ENCODE assay signal across 17 cellular contexts in genomic region chr7:139054101-139054500, GRCh38. TPM values are rescaled to one million over a fixed set of nuclear protein-coding genes. Genes with fewer than 3 reads are reported as not detected.
DNase-seq lines count a peak whose midpoint lies in the region; ATAC-seq and TF ChIP-seq lines count a peak whose summit lies in the region.
"Had no signal": no experiment of that assay in that cellular context is flagged by ENCODE, and none has a peak within 500 bp of the region (broad histone marks: within the 10 kb centered on the region; RNA-seq: fewer than 3 reads in every experiment).

No MANE protein-coding gene starts in this region.

- no peaks in the 10 kb centered on the region for H3K27me3 Mint-ChIP-seq in activated CD8-positive, alpha-beta T cell treated with anti-CD3 and anti-CD28 coated beads for 36 hours
- H3K27me3 Mint-ChIP-seq in activated CD8-positive, alpha-beta T cell treated with anti-CD3 and anti-CD28 coated beads, Interleukin-2, amount 10 ng/mL, durations not matched to agents 7 days and 5 days (ENCODE audit: low read depth), result no peaks in the 10 kb centered on the region
- H3K27me3 Mint-ChIP-seq in activated naive CD8-positive, alpha-beta T cell, result no peaks in the 10 kb centered on the region
- no peaks in the 10 kb centered on the region for H3K27me3 Mint-ChIP-seq in naive thymus-derived CD8-positive, alpha-beta T cell

- H3K9me3 Mint-ChIP-seq in activated CD8-positive, alpha-beta T cell treated with anti-CD3 and anti-CD28 coated beads for 36 hours, result no peaks in the 10 kb centered on the region
- no peaks in the 10 kb centered on the region for H3K9me3 Mint-ChIP-seq in activated CD8-positive, alpha-beta T cell treated with anti-CD3 and anti-CD28 coated beads, Interleukin-2, amount 10 ng/mL, durations not matched to agents 7 days and 5 days (ENCODE audit: insufficient read depth)
- H3K9me3 Mint-ChIP-seq in activated naive CD8-positive, alpha-beta T cell (ENCODE audit: low read depth), result no peaks in the 10 kb centered on the region
- H3K9me3 Mint-ChIP-seq in naive thymus-derived CD8-positive, alpha-beta T cell, result no peaks in the 10 kb centered on the region
- H3K9me3 Mint-ChIP-seq: nephron had no signal

- H3K36me3 Mint-ChIP-seq in activated CD8-positive, alpha-beta T cell treated with anti-CD3 and anti-CD28 coated beads for 36 hours (ENCODE audit: low read depth), result peaks cover 70% of the 10 kb centered on the region
- H3K36me3 Mint-ChIP-seq in activated CD8-positive, alpha-beta T cell treated with anti-CD3 and anti-CD28 coated beads, Interleukin-2, amount 10 ng/mL, durations not matched to agents 7 days and 5 days (ENCODE audit: low read depth), result peaks cover 84% of the 10 kb centered on the region
- peaks cover 10% of the 10 kb centered on the region for H3K36me3 Mint-ChIP-seq in activated naive CD8-positive, alpha-beta T cell
- H3K36me3 Mint-ChIP-seq in naive thymus-derived CD8-positive, alpha-beta T cell, result peaks cover 7 to 93% (median 25%) of the 10 kb centered on the region in 3 donors

- ATAC-seq in activated CD8-positive, alpha-beta T cell treated with anti-CD3 and anti-CD28 coated beads for 36 hours, result no peak
- no peak for ATAC-seq in activated CD8-positive, alpha-beta T cell treated with anti-CD3 and anti-CD28 coated beads, Interleukin-2, amount 10 ng/mL, durations not matched to agents 7 days and 5 days
- ATAC-seq in naive thymus-derived CD8-positive, alpha-beta T cell, result no peak
- ATAC-seq: gastrocnemius medialis had no signal

- DNase-seq in activated CD8-positive, alpha-beta T cell treated with anti-CD3 and anti-CD28 coated beads for 36 hours, result no peak
- no peak for DNase-seq in activated CD8-positive, alpha-beta T cell treated with anti-CD3 and anti-CD28 coated beads, Interleukin-2, amount 10 ng/mL, durations not matched to agents 7 days and 5 days
- DNase-seq in MV-4-11 (lab: John Stamatoyannopoulos, UW) (peak; percentile 16), AG08396 (ENCODE audit: low spot score) (no peak), DMS79 (lab: John Stamatoyannopoulos, UW) (no peak)
- no peak for DNase-seq in naive thymus-derived CD8-positive, alpha-beta T cell
- DNase-seq in stimulated activated CD4-positive, alpha-beta T cell treated with anti-CD3 and anti-CD28 coated beads, Interleukin-4, amount 100 ng/mL, for 4 hours, result no peak
- DNase-seq: activated CD4-positive, alpha-beta T cell treated with anti-CD3 and anti-CD28 coated beads for 1 hour; COR-L47; gastrocnemius medialis; GF-D8; NCI-H1092 treated with DMSO at 0.1 percent for 48 hours; NCI-H774; substantia nigra; SW 1271 had no signal

- intact Hi-C loops in activated CD8-positive, alpha-beta T cell treated with anti-CD3 and anti-CD28 coated beads for 36 hours (cut with micrococcal nuclease), result no loop called here

- H3K4me1 Mint-ChIP-seq in activated CD8-positive, alpha-beta T cell treated with anti-CD3 and anti-CD28 coated beads for 36 hours (ENCODE audit: low read depth), result peaks cover 29% of the 10 kb centered on the region
- H3K4me1 Mint-ChIP-seq in activated CD8-positive, alpha-beta T cell treated with anti-CD3 and anti-CD28 coated beads, Interleukin-2, amount 10 ng/mL, durations not matched to agents 7 days and 5 days (ENCODE audit: low read depth), result peaks cover 35% of the 10 kb centered on the region
- peaks cover 38% of the 10 kb centered on the region for H3K4me1 Mint-ChIP-seq in activated naive CD8-positive, alpha-beta T cell (ENCODE audit: low read depth)
- H3K4me1 Mint-ChIP-seq in naive thymus-derived CD8-positive, alpha-beta T cell, result peaks cover 3 to 29% (median 17%) of the 10 kb centered on the region in 4 donors

- H3K27ac Mint-ChIP-seq in activated CD8-positive, alpha-beta T cell treated with anti-CD3 and anti-CD28 coated beads for 36 hours, result peak overlapping the region; percentile 65
- H3K27ac Mint-ChIP-seq in activated CD8-positive, alpha-beta T cell treated with anti-CD3 and anti-CD28 coated beads, Interleukin-2, amount 10 ng/mL, durations not matched to agents 7 days and 5 days, result no peak overlapping the region
- peak overlapping the region; percentile 64 for H3K27ac Mint-ChIP-seq in activated naive CD8-positive, alpha-beta T cell
- peak overlapping the region in 7 of 10 donors; percentile 26 to 70 (median 34) for H3K27ac Mint-ChIP-seq in naive thymus-derived CD8-positive, alpha-beta T cell

- POLR2A ChIA-PET in activated CD8-positive, alpha-beta T cell treated with anti-CD3 and anti-CD28 coated beads for 36 hours (lab: Charles Lee), result interaction anchor here (0.9 to 2.1 kb wide), 4 partner anchors 9 to 50 kb away, joined by 3 to 6 read pairs (median 4); no protein-coding TSS in a partner anchor
- POLR2A ChIA-PET in activated CD8-positive, alpha-beta T cell treated with anti-CD3 and anti-CD28 coated beads, Interleukin-2, amount 10 ng/mL, durations not matched to agents 7 days and 5 days (lab: Charles Lee), result interaction anchor here (0.8 kb wide), 1 partner anchor 9 kb away, joined by 3 read pairs; no protein-coding TSS in a partner anchor
- POLR2A ChIA-PET in naive thymus-derived CD8-positive, alpha-beta T cell (lab: Charles Lee), result interaction anchor here (1.1 to 1.8 kb wide), 3 partner anchors 11 to 41 kb away, joined by 3 to 5 read pairs (median 3); no protein-coding TSS in a partner anchor

- TF ChIP-seq CTCF in activated CD8-positive, alpha-beta T cell treated with anti-CD3 and anti-CD28 coated beads for 36 hours (IDR thresholded peaks at IDR 0.05), result no peak

- CTCF ChIA-PET in activated CD8-positive, alpha-beta T cell treated with anti-CD3 and anti-CD28 coated beads for 36 hours (lab: Charles Lee), result interaction anchor here (1.2 to 2.7 kb wide), 3 partner anchors 10 to 36 kb away, joined by 3 to 12 read pairs (median 3); no protein-coding TSS in a partner anchor
- CTCF ChIA-PET in activated CD8-positive, alpha-beta T cell treated with anti-CD3 and anti-CD28 coated beads, Interleukin-2, amount 10 ng/mL, durations not matched to agents 7 days and 5 days (lab: Charles Lee), result interaction anchor here (2.5 to 2.9 kb wide), 2 partner anchors 21 to 168 kb away, joined by 12 to 19 read pairs; no protein-coding TSS in a partner anchor

- H3K4me3 Mint-ChIP-seq in activated CD8-positive, alpha-beta T cell treated with anti-CD3 and anti-CD28 coated beads for 36 hours, result no peak overlapping the region
- no peak overlapping the region for H3K4me3 Mint-ChIP-seq in activated CD8-positive, alpha-beta T cell treated with anti-CD3 and anti-CD28 coated beads, Interleukin-2, amount 10 ng/mL, durations not matched to agents 7 days and 5 days
- no peak overlapping the region for H3K4me3 Mint-ChIP-seq in activated naive CD8-positive, alpha-beta T cell
- no peak overlapping the region for H3K4me3 Mint-ChIP-seq in naive thymus-derived CD8-positive, alpha-beta T cell
- H3K4me3 Mint-ChIP-seq: nephron had no signal

RNA-seq across cellular contexts. Expression of gene ZC3HAV1L, which starts 18.3 kb away (rescaled TPM):
- total RNA-seq in activated CD8-positive, alpha-beta T cell treated with anti-CD3 and anti-CD28 coated beads for 36 hours, result 10 to 100 TPM; 19.9 TPM
- total RNA-seq in activated CD8-positive, alpha-beta T cell treated with anti-CD3 and anti-CD28 coated beads, Interleukin-2, amount 10 ng/mL, durations not matched to agents 7 days and 5 days, result 10 to 100 TPM; 17.3 to 20.2 TPM
- total RNA-seq in naive thymus-derived CD8-positive, alpha-beta T cell, result under 1 TPM; 0.26 to 0.36 TPM
- under 1 TPM in 1 of 3 donors, not detected in 2; 0.23 TPM for polyA plus RNA-seq in naive thymus-derived CD8-positive, alpha-beta T cell

RNA-seq across cellular contexts. Expression of gene ZC3HAV1, which starts 55.4 kb away (rescaled TPM):
- total RNA-seq in activated CD8-positive, alpha-beta T cell treated with anti-CD3 and anti-CD28 coated beads for 36 hours, result 100 to 1,000 TPM; 125 to 128 TPM
- total RNA-seq in activated CD8-positive, alpha-beta T cell treated with anti-CD3 and anti-CD28 coated beads, Interleukin-2, amount 10 ng/mL, durations not matched to agents 7 days and 5 days, result 100 to 1,000 TPM; 121 to 122 TPM
- 100 to 1,000 TPM; 202 to 214 TPM for total RNA-seq in naive thymus-derived CD8-positive, alpha-beta T cell
- 100 to 1,000 TPM; 144 to 188 (median 162) TPM for polyA plus RNA-seq in naive thymus-derived CD8-positive, alpha-beta T cell

Comparison
In these comparisons a context has a peak if more than half of its experiments do, and no peak if none do; other contexts are left out.
1. RNA of gene ZC3HAV1L, which starts 18.3 kb away (total RNA-seq): 17.3 to 20.2 TPM in activated CD8-positive, alpha-beta T cell treated with anti-CD3 and anti-CD28 coated beads, Interleukin-2, amount 10 ng/mL, durations not matched to agents 7 days and 5 days and 19.9 TPM in activated CD8-positive, alpha-beta T cell treated with anti-CD3 and anti-CD28 coated beads for 36 hours; 0.26 to 0.36 TPM in naive thymus-derived CD8-positive, alpha-beta T cell; every median in the first group is over 10 times any median in the second.